Comparison of ENCODE assay signal across 35 cellular contexts in genomic region chr15:33256874-33257273, GRCh38. TPM values are rescaled to one million over a fixed set of nuclear protein-coding genes. Genes with fewer than 3 reads are reported as not detected.
"Had no signal": no experiment of that assay in that cellular context is flagged by ENCODE, and none has a peak within 500 bp of the region (broad histone marks: within the 10 kb centered on the region; RNA-seq: fewer than 3 reads in every experiment).

No MANE protein-coding gene starts in this region.

- H3K4me1 ChIP-seq: ascending aorta, breast epithelium, foreskin keratinocyte, gastrocnemius medialis had no signal

- H3K4me3 Mint-ChIP-seq: activated B cell treated with CpG ODN at 0.5 μM for 24 hours; activated CD4-positive, alpha-beta memory T cell treated with anti-CD3 and anti-CD28 coated beads for 36 hours; activated CD4-positive, alpha-beta T cell treated with anti-CD3 and anti-CD28 coated beads for 36 hours; activated CD4-positive, alpha-beta T cell treated with anti-CD3 and anti-CD28 coated beads, Interleukin-2, amount 10 ng/mL, durations not matched to agents 24 days and 14 days; activated CD8-positive, alpha-beta memory T cell treated with anti-CD3 and anti-CD28 coated beads, Interleukin-2, amount 10 ng/mL, durations not matched to agents 7 days and 5 days; activated CD8-positive, alpha-beta T cell treated with anti-CD3 and anti-CD28 coated beads, Interleukin-2, amount 10 ng/mL, durations not matched to agents 7 days and 5 days; activated naive CD4-positive, alpha-beta T cell treated with anti-CD3 and anti-CD28 coated beads, Interleukin-2, amount 10 ng/mL, durations not matched to agents 7 days and 5 days; activated naive CD8-positive, alpha-beta T cell treated with anti-CD3 and anti-CD28 coated beads, Interleukin-2, amount 10 ng/mL, durations not matched to agents 7 days and 5 days; activated T-helper 1 cell treated with anti-CD3 and anti-CD28 coated beads, Interleukin-12 subunit alpha, Interleukin-12 subunit beta, Interleukin-2, Interleukin-4 antibody, amounts not matched to agents 30 ng/mL and 10 ng/mL and 1 ng/mL, durations not matched to agents 14 hours and 24 hours and 36 hours; brain; dendritic cell treated with granulocyte-macrophage colony-stimulating factor and Interleukin-4, amounts not matched to agents 40 ng/mL and 50 ng/mL, for 4 days; endodermal cell had no signal

- H3K36me3 Mint-ChIP-seq: activated CD4-positive, alpha-beta memory T cell treated with anti-CD3 and anti-CD28 coated beads for 36 hours; activated CD8-positive, alpha-beta memory T cell treated with anti-CD3 and anti-CD28 coated beads, Interleukin-2, amount 10 ng/mL, durations not matched to agents 7 days and 5 days; activated naive CD4-positive, alpha-beta T cell treated with anti-CD3 and anti-CD28 coated beads, Interleukin-2, amount 10 ng/mL, durations not matched to agents 7 days and 5 days; activated naive CD4-positive, alpha-beta T cell treated with anti-CD3 and anti-CD28 coated beads, Interleukin-2, amount 50 U/mL, for 72 hours; activated naive CD8-positive, alpha-beta T cell treated with anti-CD3 and anti-CD28 coated beads, Interleukin-2, amount 10 ng/mL, durations not matched to agents 7 days and 5 days; brain had no signal

- H3K27ac ChIP-seq: ascending aorta, breast epithelium, cardiac muscle cell, coronary artery, dorsolateral prefrontal cortex, foreskin keratinocyte, gastrocnemius medialis had no signal

- ATAC-seq: activated CD4-positive, alpha-beta T cell treated with anti-CD3 and anti-CD28 coated beads for 36 hours; activated CD8-positive, alpha-beta memory T cell treated with anti-CD3 and anti-CD28 coated beads, Interleukin-2, amount 10 ng/mL, durations not matched to agents 7 days and 5 days; activated CD8-positive, alpha-beta T cell treated with anti-CD3 and anti-CD28 coated beads, Interleukin-2, amount 10 ng/mL, durations not matched to agents 7 days and 5 days; activated naive CD4-positive, alpha-beta T cell treated with anti-CD3 and anti-CD28 coated beads, Interleukin-2, amount 50 U/mL, for 72 hours; esophagus mucosa; foreskin keratinocyte; gastrocnemius medialis had no signal

- H3K9me3 ChIP-seq: ascending aorta, breast epithelium, gastrocnemius medialis had no signal

- H3K9me3 Mint-ChIP-seq: activated B cell treated with CpG ODN at 0.5 μM for 24 hours; activated CD4-positive, alpha-beta memory T cell treated with anti-CD3 and anti-CD28 coated beads for 36 hours; activated CD4-positive, alpha-beta T cell treated with anti-CD3 and anti-CD28 coated beads, Interleukin-2, amount 10 ng/mL, durations not matched to agents 24 days and 14 days; activated naive CD4-positive, alpha-beta T cell treated with anti-CD3 and anti-CD28 coated beads, Interleukin-2, amount 10 ng/mL, durations not matched to agents 7 days and 5 days; activated naive CD4-positive, alpha-beta T cell treated with anti-CD3 and anti-CD28 coated beads, Interleukin-2, amount 50 U/mL, for 72 hours; activated naive CD8-positive, alpha-beta T cell treated with anti-CD3 and anti-CD28 coated beads, Interleukin-2, amount 10 ng/mL, durations not matched to agents 7 days and 5 days; activated T-helper 1 cell treated with anti-CD3 and anti-CD28 coated beads, Interleukin-12 subunit alpha, Interleukin-12 subunit beta, Interleukin-2, Interleukin-4 antibody, amounts not matched to agents 30 ng/mL and 10 ng/mL and 1 ng/mL, durations not matched to agents 14 hours and 24 hours and 36 hours; activated T-helper 2 cell treated with anti-CD3 and anti-CD28 coated beads, Interferon-gamma antibody, Interleukin-2, Interleukin-4, amounts not matched to agents 10 μg/mL and 5 μg/mL and 100 μg/mL, durations not matched to agents 14 hours and 24 hours and 36 hours; brain; dendritic cell treated with granulocyte-macrophage colony-stimulating factor and Interleukin-4, amounts not matched to agents 40 ng/mL and 50 ng/mL, for 4 days; endodermal cell had no signal

- DNase-seq: activated B cell treated with CpG ODN at 0.5 μM for 24 hours; activated CD4-positive, alpha-beta memory T cell treated with anti-CD3 and anti-CD28 coated beads for 36 hours; activated CD4-positive, alpha-beta T cell treated with anti-CD3 and anti-CD28 coated beads for 36 hours; activated CD4-positive, alpha-beta T cell treated with anti-CD3 and anti-CD28 coated beads, Interleukin-2, amount 10 ng/mL, durations not matched to agents 24 days and 14 days; activated CD4-positive, CD25-positive, alpha-beta regulatory T cell treated with anti-CD3 and anti-CD28 coated beads, Interleukin-2, amount 50 U/mL, for 72 hours; activated CD8-positive, alpha-beta memory T cell treated with anti-CD3 and anti-CD28 coated beads, Interleukin-2, amount 10 ng/mL, durations not matched to agents 7 days and 5 days; activated CD8-positive, alpha-beta memory T cell treated with anti-CD3 and anti-CD28 coated beads, Interleukin-2, amount 50 U/mL, for 4 hours; activated CD8-positive, alpha-beta T cell treated with anti-CD3 and anti-CD28 coated beads, Interleukin-2, amount 10 ng/mL, durations not matched to agents 7 days and 5 days; activated effector memory CD4-positive, alpha-beta T cell treated with anti-CD3 and anti-CD28 coated beads, Interleukin-2, amount 50 U/mL, for 16 hours; activated naive CD4-positive, alpha-beta T cell; activated naive CD4-positive, alpha-beta T cell treated with anti-CD3 and anti-CD28 coated beads, Interleukin-2, amount 10 ng/mL, durations not matched to agents 7 days and 5 days; activated naive CD8-positive, alpha-beta T cell treated with anti-CD3 and anti-CD28 coated beads, Interleukin-2, amount 10 ng/mL, durations not matched to agents 7 days and 5 days; activated T-cell treated with anti-CD3 and anti-CD28 coated beads, Interleukin-2, amount 50 U/mL, for 1 hour; activated T-cell treated with anti-CD3 and anti-CD28 coated beads, Interleukin-2, amount 50 U/mL, for 48 hours; central memory CD4-positive, alpha-beta T cell; cerebellar nuclear complex; dorsolateral prefrontal cortex; effector memory CD4-positive, alpha-beta T cell; endodermal cell; foreskin keratinocyte; gastrocnemius medialis; T-helper 2 cell had no signal

- H3K27me3 ChIP-seq: ascending aorta, breast epithelium, cardiac muscle cell, foreskin keratinocyte had no signal

- H3K4me1 Mint-ChIP-seq: activated B cell treated with CpG ODN at 0.5 μM for 24 hours; activated CD4-positive, alpha-beta T cell treated with anti-CD3 and anti-CD28 coated beads for 36 hours; activated CD4-positive, alpha-beta T cell treated with anti-CD3 and anti-CD28 coated beads, Interleukin-2, amount 10 ng/mL, durations not matched to agents 24 days and 14 days; activated CD8-positive, alpha-beta memory T cell treated with anti-CD3 and anti-CD28 coated beads, Interleukin-2, amount 10 ng/mL, durations not matched to agents 7 days and 5 days; activated naive CD4-positive, alpha-beta T cell treated with anti-CD3 and anti-CD28 coated beads, Interleukin-2, amount 10 ng/mL, durations not matched to agents 7 days and 5 days; activated naive CD8-positive, alpha-beta T cell treated with anti-CD3 and anti-CD28 coated beads, Interleukin-2, amount 10 ng/mL, durations not matched to agents 7 days and 5 days; brain had no signal

- H3K36me3 ChIP-seq: ascending aorta, breast epithelium, cardiac muscle cell, gastrocnemius medialis had no signal

- H3K27ac Mint-ChIP-seq: activated B cell treated with CpG ODN at 0.5 μM for 24 hours; activated CD4-positive, alpha-beta memory T cell treated with anti-CD3 and anti-CD28 coated beads for 36 hours; activated CD4-positive, alpha-beta T cell treated with anti-CD3 and anti-CD28 coated beads for 36 hours; activated CD4-positive, alpha-beta T cell treated with anti-CD3 and anti-CD28 coated beads, Interleukin-2, amount 10 ng/mL, durations not matched to agents 24 days and 14 days; activated CD8-positive, alpha-beta memory T cell treated with anti-CD3 and anti-CD28 coated beads, Interleukin-2, amount 10 ng/mL, durations not matched to agents 7 days and 5 days; activated CD8-positive, alpha-beta T cell treated with anti-CD3 and anti-CD28 coated beads, Interleukin-2, amount 10 ng/mL, durations not matched to agents 7 days and 5 days; activated naive CD4-positive, alpha-beta T cell treated with anti-CD3 and anti-CD28 coated beads, Interleukin-2, amount 10 ng/mL, durations not matched to agents 7 days and 5 days; activated naive CD4-positive, alpha-beta T cell treated with anti-CD3 and anti-CD28 coated beads, Interleukin-2, amount 50 U/mL, for 72 hours; activated naive CD8-positive, alpha-beta T cell treated with anti-CD3 and anti-CD28 coated beads, Interleukin-2, amount 10 ng/mL, durations not matched to agents 7 days and 5 days; activated T-helper 1 cell treated with anti-CD3 and anti-CD28 coated beads, Interleukin-12 subunit alpha, Interleukin-12 subunit beta, Interleukin-2, Interleukin-4 antibody, amounts not matched to agents 30 ng/mL and 10 ng/mL and 1 ng/mL, durations not matched to agents 14 hours and 24 hours and 36 hours; activated T-helper 2 cell treated with anti-CD3 and anti-CD28 coated beads, Interferon-gamma antibody, Interleukin-2, Interleukin-4, amounts not matched to agents 10 μg/mL and 5 μg/mL and 100 μg/mL, durations not matched to agents 14 hours and 24 hours and 36 hours; brain; dendritic cell treated with granulocyte-macrophage colony-stimulating factor and Interleukin-4, amounts not matched to agents 40 ng/mL and 50 ng/mL, for 4 days; endodermal cell had no signal

- H3K4me3 ChIP-seq: ascending aorta, breast epithelium, cardiac muscle cell, coronary artery, dorsolateral prefrontal cortex, gastrocnemius medialis had no signal

RNA-seq across cellular contexts. Expression of gene RYR3, which starts 53.9 kb away (rescaled TPM):
- total RNA-seq: activated B cell treated with CpG ODN at 0.5 μM for 24 hours; activated CD4-positive, alpha-beta memory T cell treated with anti-CD3 and anti-CD28 coated beads for 36 hours; activated CD4-positive, alpha-beta T cell treated with anti-CD3 and anti-CD28 coated beads for 36 hours; activated CD4-positive, alpha-beta T cell treated with anti-CD3 and anti-CD28 coated beads, Interleukin-2, amount 10 ng/mL, durations not matched to agents 24 days and 14 days; activated CD8-positive, alpha-beta memory T cell treated with anti-CD3 and anti-CD28 coated beads for 36 hours; activated CD8-positive, alpha-beta memory T cell treated with anti-CD3 and anti-CD28 coated beads, Interleukin-2, amount 10 ng/mL, durations not matched to agents 7 days and 5 days; activated CD8-positive, alpha-beta T cell treated with anti-CD3 and anti-CD28 coated beads, Interleukin-2, amount 10 ng/mL, durations not matched to agents 7 days and 5 days; activated naive CD4-positive, alpha-beta T cell treated with anti-CD3 and anti-CD28 coated beads, Interleukin-2, amount 50 U/mL, for 72 hours; activated naive CD8-positive, alpha-beta T cell treated with anti-CD3 and anti-CD28 coated beads, Interleukin-2, amount 10 ng/mL, durations not matched to agents 7 days and 5 days; activated T-helper 1 cell treated with anti-CD3 and anti-CD28 coated beads, Interleukin-12 subunit alpha, Interleukin-12 subunit beta, Interleukin-2, Interleukin-4 antibody, amounts not matched to agents 30 ng/mL and 10 ng/mL and 1 ng/mL, durations not matched to agents 14 hours and 24 hours and 36 hours; glomerular endothelial cell; T-helper 1 cell treated with Interleukin-12 subunit alpha and Interleukin-12 subunit beta and Interleukin-4 antibody, amounts not matched to agents 30 ng/mL and 1 ng/mL, for 36 hours had no signal
- polyA plus RNA-seq: foreskin keratinocyte had no signal
